1 cellular context compared by ENCODE assay signal in genomic region chr7:72924748-72925545, GRCh38.
TF ChIP-seq lines count a peak whose summit lies in the region.

Gene POM121, plus strand, starts transcription at chr7:72925095. Its CDS starts 27 bp downstream, at chr7:72925122.

TF ChIP-seq in WTC11, 78 proteins besides CTCF, POLR2A, EP300 and RAD21 (continued from another document):
- TF ChIP-seq, protein P1, sequence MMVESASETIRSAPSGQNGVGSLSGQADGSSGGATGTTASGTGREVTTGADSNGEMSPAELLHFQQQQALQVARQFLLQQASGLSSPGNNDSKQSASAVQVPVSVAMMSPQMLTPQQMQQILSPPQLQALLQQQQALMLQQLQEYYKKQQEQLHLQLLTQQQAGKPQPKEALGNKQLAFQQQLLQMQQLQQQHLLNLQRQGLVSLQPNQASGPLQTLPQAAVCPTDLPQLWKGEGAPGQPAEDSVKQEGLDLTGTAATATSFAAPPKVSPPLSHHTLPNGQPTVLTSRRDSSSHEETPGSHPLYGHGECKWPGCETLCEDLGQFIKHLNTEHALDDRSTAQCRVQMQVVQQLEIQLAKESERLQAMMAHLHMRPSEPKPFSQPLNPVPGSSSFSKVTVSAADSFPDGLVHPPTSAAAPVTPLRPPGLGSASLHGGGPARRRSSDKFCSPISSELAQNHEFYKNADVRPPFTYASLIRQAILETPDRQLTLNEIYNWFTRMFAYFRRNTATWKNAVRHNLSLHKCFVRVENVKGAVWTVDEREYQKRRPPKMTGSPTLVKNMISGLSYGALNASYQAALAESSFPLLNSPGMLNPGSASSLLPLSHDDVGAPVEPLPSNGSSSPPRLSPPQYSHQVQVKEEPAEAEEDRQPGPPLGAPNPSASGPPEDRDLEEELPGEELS (CRISPR knock-in tag; IDR thresholded peaks at IDR 0.05), result no peak
- TF ChIP-seq PREB (CRISPR knock-in tag; IDR thresholded peaks at IDR 0.05; ENCODE audit: borderline replicate concordance), result no peak
- no peak for TF ChIP-seq GRHL2 (CRISPR knock-in tag; IDR thresholded peaks at IDR 0.05; ENCODE audit: insufficient replicate concordance, severe bottlenecking)
- TF ChIP-seq JUN (CRISPR knock-in tag; IDR thresholded peaks at IDR 0.05), result no peak
- no peak for TF ChIP-seq SMAD4 (CRISPR knock-in tag; IDR thresholded peaks at IDR 0.05)
- TF ChIP-seq GTF2I (CRISPR knock-in tag; conservative IDR thresholded peaks at IDR 0.05), result no peak
- no peak for TF ChIP-seq PRDM15 (CRISPR knock-in tag; IDR thresholded peaks at IDR 0.05)
- TF ChIP-seq SP1 (CRISPR knock-in tag; conservative IDR thresholded peaks at IDR 0.05), result peak; percentile 45; the same call in 1 of the 2 replicates
- TF ChIP-seq NFATC4 (CRISPR knock-in tag; IDR thresholded peaks at IDR 0.05), result no peak
- TF ChIP-seq, protein P2, sequence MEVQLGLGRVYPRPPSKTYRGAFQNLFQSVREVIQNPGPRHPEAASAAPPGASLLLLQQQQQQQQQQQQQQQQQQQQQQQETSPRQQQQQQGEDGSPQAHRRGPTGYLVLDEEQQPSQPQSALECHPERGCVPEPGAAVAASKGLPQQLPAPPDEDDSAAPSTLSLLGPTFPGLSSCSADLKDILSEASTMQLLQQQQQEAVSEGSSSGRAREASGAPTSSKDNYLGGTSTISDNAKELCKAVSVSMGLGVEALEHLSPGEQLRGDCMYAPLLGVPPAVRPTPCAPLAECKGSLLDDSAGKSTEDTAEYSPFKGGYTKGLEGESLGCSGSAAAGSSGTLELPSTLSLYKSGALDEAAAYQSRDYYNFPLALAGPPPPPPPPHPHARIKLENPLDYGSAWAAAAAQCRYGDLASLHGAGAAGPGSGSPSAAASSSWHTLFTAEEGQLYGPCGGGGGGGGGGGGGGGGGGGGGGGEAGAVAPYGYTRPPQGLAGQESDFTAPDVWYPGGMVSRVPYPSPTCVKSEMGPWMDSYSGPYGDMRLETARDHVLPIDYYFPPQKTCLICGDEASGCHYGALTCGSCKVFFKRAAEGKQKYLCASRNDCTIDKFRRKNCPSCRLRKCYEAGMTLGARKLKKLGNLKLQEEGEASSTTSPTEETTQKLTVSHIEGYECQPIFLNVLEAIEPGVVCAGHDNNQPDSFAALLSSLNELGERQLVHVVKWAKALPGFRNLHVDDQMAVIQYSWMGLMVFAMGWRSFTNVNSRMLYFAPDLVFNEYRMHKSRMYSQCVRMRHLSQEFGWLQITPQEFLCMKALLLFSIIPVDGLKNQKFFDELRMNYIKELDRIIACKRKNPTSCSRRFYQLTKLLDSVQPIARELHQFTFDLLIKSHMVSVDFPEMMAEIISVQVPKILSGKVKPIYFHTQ (CRISPR knock-in tag; IDR thresholded peaks at IDR 0.05), result no peak
- no peak for TF ChIP-seq ELF4 (CRISPR knock-in tag; IDR thresholded peaks at IDR 0.05; ENCODE audit: low read depth)
- TF ChIP-seq, protein P3, sequence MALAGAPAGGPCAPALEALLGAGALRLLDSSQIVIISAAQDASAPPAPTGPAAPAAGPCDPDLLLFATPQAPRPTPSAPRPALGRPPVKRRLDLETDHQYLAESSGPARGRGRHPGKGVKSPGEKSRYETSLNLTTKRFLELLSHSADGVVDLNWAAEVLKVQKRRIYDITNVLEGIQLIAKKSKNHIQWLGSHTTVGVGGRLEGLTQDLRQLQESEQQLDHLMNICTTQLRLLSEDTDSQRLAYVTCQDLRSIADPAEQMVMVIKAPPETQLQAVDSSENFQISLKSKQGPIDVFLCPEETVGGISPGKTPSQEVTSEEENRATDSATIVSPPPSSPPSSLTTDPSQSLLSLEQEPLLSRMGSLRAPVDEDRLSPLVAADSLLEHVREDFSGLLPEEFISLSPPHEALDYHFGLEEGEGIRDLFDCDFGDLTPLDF (CRISPR knock-in tag; IDR thresholded peaks at IDR 0.05), result no peak
- TF ChIP-seq SMAD3 (CRISPR knock-in tag; IDR thresholded peaks at IDR 0.05; ENCODE audit: borderline replicate concordance), result peak; percentile 60; the same call in 1 of the 2 replicates
- TF ChIP-seq ZNF219 (CRISPR knock-in tag; IDR thresholded peaks at IDR 0.05; ENCODE audit: borderline replicate concordance), result no peak
- TF ChIP-seq IRF2 (CRISPR knock-in tag; IDR thresholded peaks at IDR 0.05; ENCODE audit: borderline replicate concordance, low read depth), result no peak
- no peak for TF ChIP-seq MXD4 (CRISPR knock-in tag; IDR thresholded peaks at IDR 0.05; ENCODE audit: borderline replicate concordance)
- peak; percentile 57 for TF ChIP-seq CREB1 (CRISPR knock-in tag; IDR thresholded peaks at IDR 0.05)
- TF ChIP-seq TCF7 (CRISPR knock-in tag; IDR thresholded peaks at IDR 0.05; ENCODE audit: low read depth), result no peak
- no peak for TF ChIP-seq ZNF671 (CRISPR knock-in tag; IDR thresholded peaks at IDR 0.05)
- TF ChIP-seq, protein P4, sequence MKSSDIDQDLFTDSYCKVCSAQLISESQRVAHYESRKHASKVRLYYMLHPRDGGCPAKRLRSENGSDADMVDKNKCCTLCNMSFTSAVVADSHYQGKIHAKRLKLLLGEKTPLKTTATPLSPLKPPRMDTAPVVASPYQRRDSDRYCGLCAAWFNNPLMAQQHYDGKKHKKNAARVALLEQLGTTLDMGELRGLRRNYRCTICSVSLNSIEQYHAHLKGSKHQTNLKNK (CRISPR knock-in tag; IDR thresholded peaks at IDR 0.05), result no peak
- 0 out of 2 replicates have a peak, but pooled peaks have one; percentile 77 for TF ChIP-seq PRRX2 (CRISPR knock-in tag; IDR thresholded peaks at IDR 0.05)
- TF ChIP-seq NR1H2 (CRISPR knock-in tag; IDR thresholded peaks at IDR 0.05), result no peak
- peak; percentile 73; the same call in 1 of the 2 replicates for TF ChIP-seq E2F5 (CRISPR knock-in tag; IDR thresholded peaks at IDR 0.05)
- TF ChIP-seq, protein P5, sequence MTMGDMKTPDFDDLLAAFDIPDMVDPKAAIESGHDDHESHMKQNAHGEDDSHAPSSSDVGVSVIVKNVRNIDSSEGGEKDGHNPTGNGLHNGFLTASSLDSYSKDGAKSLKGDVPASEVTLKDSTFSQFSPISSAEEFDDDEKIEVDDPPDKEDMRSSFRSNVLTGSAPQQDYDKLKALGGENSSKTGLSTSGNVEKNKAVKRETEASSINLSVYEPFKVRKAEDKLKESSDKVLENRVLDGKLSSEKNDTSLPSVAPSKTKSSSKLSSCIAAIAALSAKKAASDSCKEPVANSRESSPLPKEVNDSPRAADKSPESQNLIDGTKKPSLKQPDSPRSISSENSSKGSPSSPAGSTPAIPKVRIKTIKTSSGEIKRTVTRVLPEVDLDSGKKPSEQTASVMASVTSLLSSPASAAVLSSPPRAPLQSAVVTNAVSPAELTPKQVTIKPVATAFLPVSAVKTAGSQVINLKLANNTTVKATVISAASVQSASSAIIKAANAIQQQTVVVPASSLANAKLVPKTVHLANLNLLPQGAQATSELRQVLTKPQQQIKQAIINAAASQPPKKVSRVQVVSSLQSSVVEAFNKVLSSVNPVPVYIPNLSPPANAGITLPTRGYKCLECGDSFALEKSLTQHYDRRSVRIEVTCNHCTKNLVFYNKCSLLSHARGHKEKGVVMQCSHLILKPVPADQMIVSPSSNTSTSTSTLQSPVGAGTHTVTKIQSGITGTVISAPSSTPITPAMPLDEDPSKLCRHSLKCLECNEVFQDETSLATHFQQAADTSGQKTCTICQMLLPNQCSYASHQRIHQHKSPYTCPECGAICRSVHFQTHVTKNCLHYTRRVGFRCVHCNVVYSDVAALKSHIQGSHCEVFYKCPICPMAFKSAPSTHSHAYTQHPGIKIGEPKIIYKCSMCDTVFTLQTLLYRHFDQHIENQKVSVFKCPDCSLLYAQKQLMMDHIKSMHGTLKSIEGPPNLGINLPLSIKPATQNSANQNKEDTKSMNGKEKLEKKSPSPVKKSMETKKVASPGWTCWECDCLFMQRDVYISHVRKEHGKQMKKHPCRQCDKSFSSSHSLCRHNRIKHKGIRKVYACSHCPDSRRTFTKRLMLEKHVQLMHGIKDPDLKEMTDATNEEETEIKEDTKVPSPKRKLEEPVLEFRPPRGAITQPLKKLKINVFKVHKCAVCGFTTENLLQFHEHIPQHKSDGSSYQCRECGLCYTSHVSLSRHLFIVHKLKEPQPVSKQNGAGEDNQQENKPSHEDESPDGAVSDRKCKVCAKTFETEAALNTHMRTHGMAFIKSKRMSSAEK (CRISPR knock-in tag; IDR thresholded peaks at IDR 0.05; ENCODE audit: borderline replicate concordance), result 0 out of 2 replicates have a peak, but pooled peaks have one; percentile 69
- TF ChIP-seq, protein P6, sequence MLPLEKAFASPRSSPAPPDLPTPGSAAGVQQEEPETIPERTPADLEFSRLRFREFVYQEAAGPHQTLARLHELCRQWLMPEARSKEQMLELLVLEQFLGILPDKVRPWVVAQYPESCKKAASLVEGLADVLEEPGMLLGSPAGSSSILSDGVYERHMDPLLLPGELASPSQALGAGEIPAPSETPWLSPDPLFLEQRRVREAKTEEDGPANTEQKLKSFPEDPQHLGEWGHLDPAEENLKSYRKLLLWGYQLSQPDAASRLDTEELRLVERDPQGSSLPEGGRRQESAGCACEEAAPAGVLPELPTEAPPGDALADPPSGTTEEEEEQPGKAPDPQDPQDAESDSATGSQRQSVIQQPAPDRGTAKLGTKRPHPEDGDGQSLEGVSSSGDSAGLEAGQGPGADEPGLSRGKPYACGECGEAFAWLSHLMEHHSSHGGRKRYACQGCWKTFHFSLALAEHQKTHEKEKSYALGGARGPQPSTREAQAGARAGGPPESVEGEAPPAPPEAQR (CRISPR knock-in tag; IDR thresholded peaks at IDR 0.05), result no peak
- TF ChIP-seq GABPB1 (CRISPR knock-in tag; IDR thresholded peaks at IDR 0.05), result no peak
- TF ChIP-seq ZBTB21 (CRISPR knock-in tag; IDR thresholded peaks at IDR 0.05; ENCODE audit: borderline replicate concordance), result peak; percentile 29; the same call in 1 of the 2 replicates
- TF ChIP-seq JAZF1 (CRISPR knock-in tag; IDR thresholded peaks at IDR 0.05), result no peak
- TF ChIP-seq NR2C2 (CRISPR knock-in tag; IDR thresholded peaks at IDR 0.05), result no peak
